ENCODE assay signal across 10 cellular contexts in the genomic region with DNA sequence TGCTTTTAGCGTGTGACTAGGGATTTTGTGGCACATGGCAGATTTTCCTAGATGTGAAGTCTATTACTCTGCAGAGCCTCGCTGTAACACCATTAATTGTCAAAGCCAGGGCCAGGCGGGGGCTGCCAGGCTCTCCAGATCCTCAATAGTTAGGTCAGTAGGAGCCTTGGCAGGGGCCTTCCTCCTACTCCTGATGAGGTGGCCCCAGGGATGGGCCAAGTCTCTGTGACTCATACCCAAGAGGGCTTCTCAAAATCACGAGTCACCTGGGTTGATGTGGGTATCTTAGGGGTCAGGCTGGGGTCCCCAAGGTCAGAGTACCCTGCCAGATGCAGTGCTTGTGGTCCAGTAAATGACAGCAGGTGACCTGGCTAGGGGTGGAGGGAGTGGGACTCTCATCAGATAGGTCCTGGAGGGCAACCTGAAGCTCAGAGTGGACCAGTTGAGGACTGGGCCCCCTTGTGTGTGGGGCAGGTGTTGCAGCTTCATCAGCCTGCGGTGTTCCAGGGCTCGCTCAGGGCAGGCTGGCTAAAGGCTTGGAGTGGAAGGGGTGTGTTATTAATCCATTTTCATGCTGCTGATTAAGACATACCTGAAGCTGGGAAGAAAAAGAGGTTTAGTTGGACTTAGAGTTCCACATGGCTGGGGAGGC.
DNase-seq lines count a peak whose midpoint lies in the region; ATAC-seq, FAIRE-seq and TF ChIP-seq lines count a peak whose summit lies in the region.
"Had no signal": no experiment of that assay in that cellular context is flagged by ENCODE, and none has a peak within 500 bp of the region (broad histone marks: within the 10 kb centered on the region; RNA-seq: fewer than 3 reads in every experiment).

No MANE protein-coding gene starts in this region.

- H4K20me1 ChIP-seq in GM23248 (ENCODE audit: insufficient read depth): no peaks in the 10 kb centered on the region

- peaks cover 19% of the 10 kb centered on the region for H3F3A ChIP-seq in GM23248 (ENCODE audit: insufficient read depth)

- ATAC-seq in HG02938 (IDR thresholded peaks at IDR 0.05; ENCODE audit: unreplicated experiment): no peak

- H3K27ac ChIP-seq in A673 (ENCODE audit: low read depth, low read length, poor library complexity, severe bottlenecking): no peak overlapping the region
- H3K27ac ChIP-seq in GM23248: no peak overlapping the region
- no peak overlapping the region for H3K27ac ChIP-seq in WERI-Rb-1
- H3K27ac ChIP-seq in kidney (ENCODE audit: low read depth in 2 of 2, low read length in 2 of 2): peak overlapping the region; percentile 88 to 89
- no peak overlapping the region for H3K27ac ChIP-seq in tibial nerve
- H3K27ac ChIP-seq: tibial artery had no signal

- TF ChIP-seq CTCF in A673 (conservative IDR thresholded peaks at IDR 0.05; ENCODE audit: low read depth, low read length) (peak; percentile 34; the same call in 1 of the 2 replicates), WERI-Rb-1 (IDR thresholded peaks at IDR 0.05; ENCODE audit: low read depth, low read length) (peak; percentile 62), kidney (IDR thresholded peaks at IDR 0.05; ENCODE audit: borderline replicate concordance, extremely low read depth, insufficient read depth) (no peak), tibial nerve (IDR thresholded peaks at IDR 0.05) (no peak)

- in situ Hi-C loops in GM23248 (cut with MboI): no loop called here

- H3K79me2 ChIP-seq in GM23248 (ENCODE audit: insufficient read depth): no peaks in the 10 kb centered on the region

- CTCF ChIA-PET in A673 (lab: Charles Lee): no interaction called here

- H3K9me3 ChIP-seq in A673 (ENCODE audit: low read depth, low read length, poor library complexity, severe bottlenecking): no peaks in the 10 kb centered on the region
- no peaks in the 10 kb centered on the region for H3K9me3 ChIP-seq in GM23248 (ENCODE audit: low read depth)
- no peaks in the 10 kb centered on the region for H3K9me3 ChIP-seq in WERI-Rb-1 (ENCODE audit: severe bottlenecking)
- no peaks in the 10 kb centered on the region for H3K9me3 ChIP-seq in kidney (ENCODE audit: control insufficient read depth in 1 of 2, low read length in 2 of 2)
- H3K9me3 ChIP-seq in tibial nerve: no peaks in the 10 kb centered on the region
- H3K9me3 ChIP-seq: tibial artery had no signal

- TF ChIP-seq POLR2A in tibial nerve (IDR thresholded peaks at IDR 0.05): no peak

- no peak overlapping the region for H2AFZ ChIP-seq in GM23248

- H3K4me1 ChIP-seq in A673 (ENCODE audit: insufficient read depth, low read length, poor library complexity, severe bottlenecking): no peaks in the 10 kb centered on the region
- peaks cover 43% of the 10 kb centered on the region for H3K4me1 ChIP-seq in GM23248 (ENCODE audit: insufficient read depth)
- H3K4me1 ChIP-seq in kidney (ENCODE audit: control insufficient read depth in 1 of 2, insufficient read depth in 1 of 2, low read depth in 1 of 2, low read length in 2 of 2): peaks cover 69 to 86% of the 10 kb centered on the region in 2 donors
- peaks cover 0 to 21% (median 0%) of the 10 kb centered on the region in 4 donors for H3K4me1 ChIP-seq in tibial nerve

- FAIRE-seq in kidney (lab: Jason Lieb, UNC): no peak

- no peak for TF ChIP-seq EP300 in tibial nerve (IDR thresholded peaks at IDR 0.05)

- no TSS peak for BruUV-seq in A673 (replicated peaks; lab: Mats Ljungman, UMichigan)

- H3K9me2 ChIP-seq in GM23248 (ENCODE audit: insufficient read depth): no peaks in the 10 kb centered on the region

- POLR2A ChIA-PET in A673 (lab: Charles Lee; ENCODE audit: low non-redundant PET): no interaction called here

- H3K4me3 ChIP-seq in A673 (ENCODE audit: low read depth, low read length, poor library complexity, severe bottlenecking): no peak overlapping the region
- H3K4me3 ChIP-seq in GM23248: no peak overlapping the region
- no peak overlapping the region for H3K4me3 ChIP-seq in WERI-Rb-1 (ENCODE audit: low read depth, low read length)
- no peak overlapping the region for H3K4me3 ChIP-seq in kidney (ENCODE audit: low read length in 2 of 2)
- no peak overlapping the region for H3K4me3 ChIP-seq in tibial nerve
- H3K4me3 ChIP-seq: tibial artery had no signal

- intact Hi-C loops in A673 (cut with micrococcal nuclease; ENCODE audit: unreplicated experiment): no loop called here
- intact Hi-C loops in kidney (cut with DNase I): no loop called here

- WGBS in GM23248 (ENCODE audit: low coverage in 1 of 2, low lambda C conversion rate in 2 of 2, missing lambda C conversion rate in 2 of 2), 2 experiments: 84 to 85% methylated on average over 6 of the region's 6 CpGs
- 89 to 96% methylated on average over 5 to 6 of the region's 6 CpGs for WGBS in tibial nerve, 2 donors

- H3K36me3 ChIP-seq in A673 (ENCODE audit: insufficient read depth, low read length, poor library complexity, severe bottlenecking): no peaks in the 10 kb centered on the region
- no peaks in the 10 kb centered on the region for H3K36me3 ChIP-seq in GM23248 (ENCODE audit: low read depth)
- H3K36me3 ChIP-seq in WERI-Rb-1: no peaks in the 10 kb centered on the region
- H3K36me3 ChIP-seq in kidney (ENCODE audit: control insufficient read depth in 1 of 2, insufficient read depth in 2 of 2, low read length in 2 of 2): no peaks in the 10 kb centered on the region
- H3K36me3 ChIP-seq in tibial nerve: no peaks in the 10 kb centered on the region
- H3K36me3 ChIP-seq: tibial artery had no signal

- DNase-seq in A673 (ENCODE audit: low spot score) (no peak), GM23248 (peak; percentile 66), WERI-Rb-1 (peak; percentile 17), kidney (no peak), SHP77 treated with DMSO at 0.1 percent for 48 hours (lab: John Stamatoyannopoulos, UW) (no peak), tibial nerve (ENCODE audit: low spot score in 2 of 2) (no peak)
- DNase-seq in central memory CD4-positive, alpha-beta T cell: no peak
- DNase-seq: T1000, tibial artery had no signal

- no peak overlapping the region for H3K4me2 ChIP-seq in GM23248 (ENCODE audit: unreplicated experiment)

- H3K27me3 ChIP-seq in A673 (replicated peaks; ENCODE audit: insufficient read depth, low read depth, low read length, poor library complexity) (no peaks in the 10 kb centered on the region), GM23248 (replicated peaks; ENCODE audit: insufficient read depth) (no peaks in the 10 kb centered on the region), WERI-Rb-1 (ENCODE audit: insufficient read depth, low read depth, severe bottlenecking) (no peaks in the 10 kb centered on the region), tibial nerve (no peaks in the 10 kb centered on the region)
- H3K27me3 ChIP-seq: tibial artery had no signal

- H3K9ac ChIP-seq in GM23248: no peak overlapping the region
- no peak overlapping the region for H3K9ac ChIP-seq in kidney (ENCODE audit: low read length in 2 of 2)

Comparison
In these comparisons a context has a peak if more than half of its experiments do, and no peak if none do; other contexts are left out.
1. DNase-seq: peak in GM23248 (single experiment) and WERI-Rb-1 (single experiment); none in A673 (single experiment), kidney (single experiment), central memory CD4-positive, alpha-beta T cell (single experiment), SHP77 treated with DMSO at 0.1 percent for 48 hours (single experiment) and tibial nerve (0 of 2).
2. H3K27ac ChIP-seq: peak in kidney (2 of 2); none in A673 (single experiment), GM23248 (single experiment), WERI-Rb-1 (single experiment) and tibial nerve (0 of 4).
3. CTCF ChIP-seq: peak in A673 (single experiment) and WERI-Rb-1 (single experiment); none in kidney (single experiment) and tibial nerve (0 of 5).